Comparison of ENCODE assay signal across 2 cellular contexts in the genomic region with DNA sequence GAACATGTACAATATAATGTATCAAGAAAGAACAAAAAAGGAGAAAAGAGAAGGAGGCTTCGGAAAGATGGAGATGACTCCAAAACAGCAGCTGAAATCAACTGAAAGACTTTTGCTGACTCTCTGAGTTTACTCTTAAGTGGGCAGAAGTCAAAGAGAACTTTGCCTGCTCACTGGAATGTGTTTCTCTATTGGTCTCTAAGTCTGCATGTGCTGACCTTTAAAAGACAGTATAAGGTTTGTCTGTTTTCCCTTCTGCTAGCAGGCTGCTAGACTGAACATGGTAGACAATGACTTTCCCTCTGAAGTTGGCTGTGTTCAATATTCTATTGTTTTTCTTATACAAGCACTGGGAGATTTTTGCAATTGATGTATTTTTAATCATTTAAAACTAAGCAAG.
TF ChIP-seq lines count a peak whose summit lies in the region.

No MANE protein-coding gene starts in this region.

TF ChIP-seq in SK-N-SH treated with all-trans-retinoic acid at 6 μM for 48 hours, 23 proteins besides CTCF, POLR2A, EP300 and RAD21 (continued from another document):
- TF ChIP-seq, protein P1, sequence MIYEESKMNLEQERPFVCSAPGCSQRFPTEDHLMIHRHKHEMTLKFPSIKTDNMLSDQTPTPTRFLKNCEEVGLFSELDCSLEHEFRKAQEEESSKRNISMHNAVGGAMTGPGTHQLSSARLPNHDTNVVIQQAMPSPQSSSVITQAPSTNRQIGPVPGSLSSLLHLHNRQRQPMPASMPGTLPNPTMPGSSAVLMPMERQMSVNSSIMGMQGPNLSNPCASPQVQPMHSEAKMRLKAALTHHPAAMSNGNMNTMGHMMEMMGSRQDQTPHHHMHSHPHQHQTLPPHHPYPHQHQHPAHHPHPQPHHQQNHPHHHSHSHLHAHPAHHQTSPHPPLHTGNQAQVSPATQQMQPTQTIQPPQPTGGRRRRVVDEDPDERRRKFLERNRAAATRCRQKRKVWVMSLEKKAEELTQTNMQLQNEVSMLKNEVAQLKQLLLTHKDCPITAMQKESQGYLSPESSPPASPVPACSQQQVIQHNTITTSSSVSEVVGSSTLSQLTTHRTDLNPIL (CRISPR knock-in tag; IDR thresholded peaks at IDR 0.05; ENCODE audit: low read depth) = no peak
- TF ChIP-seq ZNF8 (CRISPR knock-in tag; IDR thresholded peaks at IDR 0.05) = no peak
- TF ChIP-seq, protein P2, sequence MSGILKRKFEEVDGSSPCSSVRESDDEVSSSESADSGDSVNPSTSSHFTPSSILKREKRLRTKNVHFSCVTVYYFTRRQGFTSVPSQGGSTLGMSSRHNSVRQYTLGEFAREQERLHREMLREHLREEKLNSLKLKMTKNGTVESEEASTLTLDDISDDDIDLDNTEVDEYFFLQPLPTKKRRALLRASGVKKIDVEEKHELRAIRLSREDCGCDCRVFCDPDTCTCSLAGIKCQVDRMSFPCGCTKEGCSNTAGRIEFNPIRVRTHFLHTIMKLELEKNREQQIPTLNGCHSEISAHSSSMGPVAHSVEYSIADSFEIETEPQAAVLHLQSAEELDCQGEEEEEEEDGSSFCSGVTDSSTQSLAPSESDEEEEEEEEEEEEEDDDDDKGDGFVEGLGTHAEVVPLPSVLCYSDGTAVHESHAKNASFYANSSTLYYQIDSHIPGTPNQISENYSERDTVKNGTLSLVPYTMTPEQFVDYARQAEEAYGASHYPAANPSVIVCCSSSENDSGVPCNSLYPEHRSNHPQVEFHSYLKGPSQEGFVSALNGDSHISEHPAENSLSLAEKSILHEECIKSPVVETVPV (CRISPR knock-in tag; IDR thresholded peaks at IDR 0.05) = no peak
- TF ChIP-seq OSR1 (CRISPR knock-in tag; IDR thresholded peaks at IDR 0.05) = no peak
- no peak for TF ChIP-seq ISL1 (CRISPR knock-in tag; IDR thresholded peaks at IDR 0.05)
- TF ChIP-seq, protein P3, sequence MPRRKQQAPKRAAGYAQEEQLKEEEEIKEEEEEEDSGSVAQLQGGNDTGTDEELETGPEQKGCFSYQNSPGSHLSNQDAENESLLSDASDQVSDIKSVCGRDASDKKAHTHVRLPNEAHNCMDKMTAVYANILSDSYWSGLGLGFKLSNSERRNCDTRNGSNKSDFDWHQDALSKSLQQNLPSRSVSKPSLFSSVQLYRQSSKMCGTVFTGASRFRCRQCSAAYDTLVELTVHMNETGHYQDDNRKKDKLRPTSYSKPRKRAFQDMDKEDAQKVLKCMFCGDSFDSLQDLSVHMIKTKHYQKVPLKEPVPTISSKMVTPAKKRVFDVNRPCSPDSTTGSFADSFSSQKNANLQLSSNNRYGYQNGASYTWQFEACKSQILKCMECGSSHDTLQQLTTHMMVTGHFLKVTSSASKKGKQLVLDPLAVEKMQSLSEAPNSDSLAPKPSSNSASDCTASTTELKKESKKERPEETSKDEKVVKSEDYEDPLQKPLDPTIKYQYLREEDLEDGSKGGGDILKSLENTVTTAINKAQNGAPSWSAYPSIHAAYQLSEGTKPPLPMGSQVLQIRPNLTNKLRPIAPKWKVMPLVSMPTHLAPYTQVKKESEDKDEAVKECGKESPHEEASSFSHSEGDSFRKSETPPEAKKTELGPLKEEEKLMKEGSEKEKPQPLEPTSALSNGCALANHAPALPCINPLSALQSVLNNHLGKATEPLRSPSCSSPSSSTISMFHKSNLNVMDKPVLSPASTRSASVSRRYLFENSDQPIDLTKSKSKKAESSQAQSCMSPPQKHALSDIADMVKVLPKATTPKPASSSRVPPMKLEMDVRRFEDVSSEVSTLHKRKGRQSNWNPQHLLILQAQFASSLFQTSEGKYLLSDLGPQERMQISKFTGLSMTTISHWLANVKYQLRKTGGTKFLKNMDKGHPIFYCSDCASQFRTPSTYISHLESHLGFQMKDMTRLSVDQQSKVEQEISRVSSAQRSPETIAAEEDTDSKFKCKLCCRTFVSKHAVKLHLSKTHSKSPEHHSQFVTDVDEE (CRISPR knock-in tag; IDR thresholded peaks at IDR 0.05) = no peak
- no peak for TF ChIP-seq GLIS3 (CRISPR knock-in tag; IDR thresholded peaks at IDR 0.05)

TF ChIP-seq in SK-N-SH, 30 proteins besides CTCF, POLR2A, EP300 and RAD21 (continued from another document):
- TF ChIP-seq RFX5 (IDR thresholded peaks at IDR 0.05; ENCODE audit: low read length) = no peak
